Comparison of ENCODE assay signal across 1 cellular context in genomic region chr1:200351826-200352549, GRCh38.
TF ChIP-seq lines count a peak whose summit lies in the region.

No MANE protein-coding gene starts in this region.

TF ChIP-seq in H1, 55 proteins besides CTCF, POLR2A, EP300 and RAD21:
- TF ChIP-seq NANOG (IDR thresholded peaks at IDR 0.05; ENCODE audit: insufficient read depth, low read depth, low read length, poor library complexity, severe bottlenecking) (no peak), RBBP5 (IDR thresholded peaks at IDR 0.05; ENCODE audit: borderline replicate concordance, low read depth, low read length) (no peak), BACH1 (IDR thresholded peaks at IDR 0.05; ENCODE audit: low read length) (no peak), CREB1 (IDR thresholded peaks at IDR 0.05) (no peak), PHF8 (conservative IDR thresholded peaks at IDR 0.05; ENCODE audit: low read depth, low read length) (no peak)
